Comparison of ENCODE assay signal across 31 cellular contexts in the genomic region with DNA sequence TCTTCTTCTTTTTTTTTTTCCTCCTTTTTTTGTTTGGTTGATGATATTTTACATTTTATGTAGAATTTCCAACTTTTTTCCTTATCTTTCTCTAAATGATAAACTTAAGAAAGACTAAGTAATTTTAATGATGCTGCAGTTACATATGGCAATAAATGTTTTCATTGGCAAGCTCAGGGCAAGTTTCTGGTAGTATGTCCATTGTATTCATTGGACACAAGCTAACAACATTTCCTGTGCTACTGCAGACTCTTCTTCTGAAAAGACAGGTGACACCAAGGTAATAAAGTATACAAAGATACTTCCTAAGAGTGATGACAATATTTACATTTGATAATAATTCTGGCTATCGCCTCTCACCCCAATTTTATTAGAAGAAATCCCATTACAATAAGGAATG.
"Had no signal": no experiment of that assay in that cellular context is flagged by ENCODE, and none has a peak within 500 bp of the region (broad histone marks: within the 10 kb centered on the region; RNA-seq: fewer than 3 reads in every experiment).

No MANE protein-coding gene starts in this region.

- H3K4me3 ChIP-seq: ascending aorta, breast epithelium, cardiac muscle cell, colonic mucosa, dorsolateral prefrontal cortex, esophagus muscularis mucosa, gastrocnemius medialis, heart left ventricle had no signal

- H3K4me1 ChIP-seq: ascending aorta, breast epithelium, colonic mucosa, esophagus muscularis mucosa, foreskin keratinocyte had no signal

- H3K9me3 ChIP-seq: ascending aorta, breast epithelium, colonic mucosa, esophagus muscularis mucosa, gastrocnemius medialis, heart left ventricle had no signal

- H3K27me3 ChIP-seq: ascending aorta, breast epithelium, cardiac muscle cell, colonic mucosa, heart left ventricle had no signal

- H3K36me3 ChIP-seq: ascending aorta, breast epithelium, cardiac muscle cell, colonic mucosa, esophagus muscularis mucosa, gastrocnemius medialis, heart left ventricle had no signal

- DNase-seq: activated CD4-positive, alpha-beta memory T cell treated with anti-CD3 and anti-CD28 coated beads for 36 hours; activated CD4-positive, alpha-beta T cell treated with anti-CD3 and anti-CD28 coated beads for 36 hours; activated CD4-positive, alpha-beta T cell treated with anti-CD3 and anti-CD28 coated beads, Interleukin-2, amount 10 ng/mL, durations not matched to agents 24 days and 14 days; activated CD4-positive, CD25-positive, alpha-beta regulatory T cell; activated CD4-positive, CD25-positive, alpha-beta regulatory T cell treated with anti-CD3 and anti-CD28 coated beads, Interleukin-2, amount 50 U/mL, for 72 hours; activated CD8-positive, alpha-beta memory T cell treated with anti-CD3 and anti-CD28 coated beads, Interleukin-2, amount 10 ng/mL, durations not matched to agents 7 days and 5 days; activated CD8-positive, alpha-beta memory T cell treated with anti-CD3 and anti-CD28 coated beads, Interleukin-2, amount 50 U/mL, for 4 hours; activated CD8-positive, alpha-beta T cell treated with anti-CD3 and anti-CD28 coated beads, Interleukin-2, amount 10 ng/mL, durations not matched to agents 7 days and 5 days; activated effector memory CD4-positive, alpha-beta T cell treated with anti-CD3 and anti-CD28 coated beads, Interleukin-2, amount 50 U/mL, for 16 hours; activated naive CD4-positive, alpha-beta T cell; activated naive CD4-positive, alpha-beta T cell treated with anti-CD3 and anti-CD28 coated beads, Interleukin-2, amount 10 ng/mL, durations not matched to agents 7 days and 5 days; activated naive CD8-positive, alpha-beta T cell treated with anti-CD3 and anti-CD28 coated beads, Interleukin-2, amount 10 ng/mL, durations not matched to agents 7 days and 5 days; activated T-cell treated with anti-CD3 and anti-CD28 coated beads, Interleukin-2, amount 50 U/mL, for 1 hour; activated T-cell treated with anti-CD3 and anti-CD28 coated beads, Interleukin-2, amount 50 U/mL, for 48 hours; central memory CD4-positive, alpha-beta T cell; cerebellar nuclear complex; colonic mucosa; dorsolateral prefrontal cortex; effector memory CD4-positive, alpha-beta T cell; endodermal cell; erythroblast; foreskin keratinocyte; gastrocnemius medialis; glutamatergic neuron; heart left ventricle; T-helper 2 cell had no signal

- ATAC-seq: activated CD4-positive, alpha-beta T cell treated with anti-CD3 and anti-CD28 coated beads for 36 hours; activated CD8-positive, alpha-beta memory T cell treated with anti-CD3 and anti-CD28 coated beads, Interleukin-2, amount 10 ng/mL, durations not matched to agents 7 days and 5 days; activated CD8-positive, alpha-beta T cell treated with anti-CD3 and anti-CD28 coated beads, Interleukin-2, amount 10 ng/mL, durations not matched to agents 7 days and 5 days; activated naive CD4-positive, alpha-beta T cell treated with anti-CD3 and anti-CD28 coated beads, Interleukin-2, amount 50 U/mL, for 72 hours; foreskin keratinocyte; gastrocnemius medialis; heart left ventricle had no signal

- H3K27ac ChIP-seq: ascending aorta, breast epithelium, cardiac muscle cell, colonic mucosa, esophagus muscularis mucosa, foreskin keratinocyte, gastrocnemius medialis, heart left ventricle had no signal
